ENCODE assay signal across 8 cellular contexts in the genomic region with DNA sequence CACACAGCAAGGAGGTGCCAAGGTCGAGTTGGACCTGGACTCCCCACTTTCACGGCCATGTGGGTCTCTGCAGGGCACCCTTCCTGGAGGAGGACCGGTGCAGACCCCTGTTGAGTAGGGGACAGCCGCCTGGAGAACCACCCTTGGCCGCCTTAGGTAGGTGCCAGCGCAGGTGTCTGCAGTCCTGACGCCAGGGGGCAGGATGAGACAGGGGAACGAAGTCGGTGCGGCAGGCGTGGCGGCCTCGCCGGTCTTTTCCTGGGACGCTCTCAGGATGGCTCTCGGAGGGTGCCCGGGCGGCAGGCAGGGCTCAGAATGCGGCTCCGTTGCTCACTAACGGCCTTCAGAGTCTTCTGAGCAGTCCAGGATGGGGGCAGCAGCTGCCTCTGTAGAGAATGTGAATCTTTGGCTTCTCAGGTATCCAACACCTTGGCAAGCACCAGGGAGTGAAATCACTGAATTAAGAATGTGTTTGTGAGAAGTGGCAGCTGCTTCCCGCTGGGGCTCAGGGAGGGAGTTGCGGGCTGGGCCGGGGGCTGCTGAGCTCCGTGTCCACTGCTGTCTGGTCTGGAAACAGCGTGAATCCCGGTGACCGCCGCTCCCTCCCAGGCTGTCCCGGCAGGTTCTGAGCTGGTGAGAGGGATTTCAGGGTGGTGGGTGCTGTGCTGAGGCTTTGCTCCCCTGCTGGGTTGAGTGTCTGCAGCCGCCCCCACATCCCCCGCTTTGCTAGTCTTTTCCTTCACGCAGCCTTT. TPM values are rescaled to one million over a fixed set of nuclear protein-coding genes. Genes with fewer than 3 reads are reported as not detected.
DNase-seq lines count a peak whose midpoint lies in the region; TF ChIP-seq lines count a peak whose summit lies in the region.

No MANE protein-coding gene starts in this region.

- no peaks in the 10 kb centered on the region for H3K9me3 ChIP-seq in iPS-18a (ENCODE audit: control insufficient read depth, low read depth, low read length)

- H3K9ac ChIP-seq in iPS-18a (ENCODE audit: low read length), result no peak overlapping the region

- H3K4me1 ChIP-seq in iPS-18a (ENCODE audit: control insufficient read depth, low read depth, low read length), result peaks cover 3% of the 10 kb centered on the region

- H3K4me3 ChIP-seq in astrocyte of the spinal cord (ENCODE audit: low read depth, low read length), result no peak overlapping the region
- peak overlapping the region; percentile 28 for H3K4me3 ChIP-seq in iPS-18a (ENCODE audit: low read length)

- no peaks in the 10 kb centered on the region for H3K36me3 ChIP-seq in iPS-18a (ENCODE audit: control insufficient read depth, low read depth, low read length)

- in situ Hi-C loops in astrocyte of the spinal cord (cut with HindIII; ENCODE audit: low sequenced_read_pairs), result no loop called here

- DNase-seq in NCI-H2107 treated with DMSO at 0.1 percent for 48 hours (lab: John Stamatoyannopoulos, UW; ENCODE audit: unreplicated experiment), result peak; percentile 22
- no peak for DNase-seq in NCI-H2107 (lab: John Stamatoyannopoulos, UW)
- DNase-seq in NAMALWA (ENCODE audit: low spot score), result peak; percentile 88
- DNase-seq in T-helper 22 cell (ENCODE audit: low read depth), result peak; percentile 45
- peak; percentile 29 for DNase-seq in astrocyte of the spinal cord (ENCODE audit: low read depth, low spot score)
- peak; percentile 80 for DNase-seq in stimulated activated CD4-positive, alpha-beta T cell treated with anti-CD3 and anti-CD28 coated beads, Interleukin-12 subunit alpha, Interleukin-12 subunit beta, amount 100 ng/mL, for 4 hours
- no peak for DNase-seq in mesenteric fat pad (ENCODE audit: low spot score)

- H3K27ac ChIP-seq in iPS-18a (ENCODE audit: low read length), result no peak overlapping the region

- TF ChIP-seq CTCF in astrocyte of the spinal cord (IDR thresholded peaks at IDR 0.05; ENCODE audit: low read depth, low read length), result peak; percentile 75

- no peaks in the 10 kb centered on the region for H3K27me3 ChIP-seq in iPS-18a (ENCODE audit: control insufficient read depth, insufficient read depth, low read length)

RNA-seq across cellular contexts. Expression of a gene that starts 10.9 kb away (rescaled TPM):
- total RNA-seq in mesenteric fat pad, result 20.5 TPM

RNA-seq across cellular contexts. Expression of a gene that starts 53.7 kb away (rescaled TPM):
- 4.4 TPM for total RNA-seq in mesenteric fat pad

RNA-seq across cellular contexts. Expression of a gene that starts 53.9 kb away (rescaled TPM):
- 45.0 TPM for total RNA-seq in mesenteric fat pad

Comparison
In these comparisons a context has a peak if more than half of its experiments do, and no peak if none do; other contexts are left out.
1. DNase-seq: peak in NCI-H2107 treated with DMSO at 0.1 percent for 48 hours (single experiment), NAMALWA (single experiment), T-helper 22 cell (single experiment), astrocyte of the spinal cord (single experiment) and stimulated activated CD4-positive, alpha-beta T cell treated with anti-CD3 and anti-CD28 coated beads, Interleukin-12 subunit alpha, Interleukin-12 subunit beta, amount 100 ng/mL, for 4 hours (single experiment); none in NCI-H2107 (single experiment) and mesenteric fat pad (single experiment).